In genomic region chr11:17968206-17968605, GRCh38 we compare ENCODE assay signal across 20 cellular contexts. TPM values are rescaled to one million over a fixed set of nuclear protein-coding genes. Genes with fewer than 3 reads are reported as not detected.
DNase-seq lines count a peak whose midpoint lies in the region; ATAC-seq, FAIRE-seq and TF ChIP-seq lines count a peak whose summit lies in the region.
"Had no signal": no experiment of that assay in that cellular context is flagged by ENCODE, and none has a peak within 500 bp of the region (broad histone marks: within the 10 kb centered on the region; RNA-seq: fewer than 3 reads in every experiment).

No MANE protein-coding gene starts in this region.

- H3K9ac ChIP-seq in HCT116 (ENCODE audit: low read length) (no peak overlapping the region), GM12878 (ENCODE audit: control insufficient read depth, insufficient read depth, low read length) (no peak overlapping the region)
- H3K9ac ChIP-seq: BLaER1 had no signal

- POLR2A ChIA-PET in A549 (lab: Yijun Ruan, JAX) = no interaction called here
- POLR2A ChIA-PET in HCT116 (lab: Charles Lee) = no interaction called here
- POLR2A ChIA-PET in GM12878 (lab: Charles Lee) = no interaction called here

- no peak for ATAC-seq in A549
- ATAC-seq in HCT116 = no peak
- no peak for ATAC-seq in GM12878
- ATAC-seq: CD8-positive, alpha-beta T cell had no signal

- TF ChIP-seq CTCF in A549 (IDR thresholded peaks at IDR 0.05) (no peak), HCT116 (IDR thresholded peaks at IDR 0.05 in 2 of 3, conservative IDR thresholded peaks at IDR 0.05 in 1 of 3; ENCODE audit: borderline replicate concordance in 1 of 3, insufficient read depth in 1 of 3, low read depth in 2 of 3, low read length in 2 of 3) (no peak), GM12878 (IDR thresholded peaks at IDR 0.05 in 2 of 3, conservative IDR thresholded peaks at IDR 0.05 in 1 of 3; ENCODE audit: control insufficient read depth in 2 of 3, extremely low read depth in 1 of 3, insufficient read depth in 1 of 3, low read depth in 3 of 3, low read length in 3 of 3) (no peak)

- H3K4me2 ChIP-seq in A549 (no peak overlapping the region), HCT116 (ENCODE audit: low read length) (no peak overlapping the region), GM12878 (ENCODE audit: control insufficient read depth, insufficient read depth) (no peak overlapping the region)
- H3K4me2 ChIP-seq: BLaER1 had no signal

- BruUV-seq in HCT116 (replicated peaks; lab: Mats Ljungman, UMichigan) = no TSS peak
- no TSS peak for BruUV-seq in GM12878 (replicated peaks; lab: Mats Ljungman, UMichigan)

- no peaks in the 10 kb centered on the region for H3K9me2 ChIP-seq in HCT116 (ENCODE audit: insufficient read depth)

- no peaks in the 10 kb centered on the region for H3K9me3 ChIP-seq in A549
- H3K9me3 ChIP-seq in HCT116 (ENCODE audit: control insufficient read depth in 1 of 2, insufficient read depth in 1 of 2, low read depth in 1 of 2, low read length in 2 of 2) = no peaks in the 10 kb centered on the region
- no peaks in the 10 kb centered on the region for H3K9me3 ChIP-seq in GM12878 (replicated peaks; ENCODE audit: control insufficient read depth, insufficient read depth, low read length)
- H3K9me3 ChIP-seq: Caco-2, HAP-1 had no signal

- WGBS in A549 (ENCODE audit: missing lambda C conversion rate) = 93% methylated on average over 1 of the region's 1 CpG
- 100% methylated on average over 1 of the region's 1 CpG for WGBS in GM12878 (ENCODE audit: insufficient coverage, insufficient replicate concordance, low lambda C conversion rate, missing lambda C conversion rate)

- FAIRE-seq in A549 (lab: Jason Lieb, UNC) = no peak
- no peak for FAIRE-seq in GM12878 (lab: Jason Lieb, UNC)
- FAIRE-seq: G401.6, GM12891, GM18507, H54 had no signal

- CTCF ChIA-PET in A549 (lab: Yijun Ruan, JAX) = interaction anchor here (1.0 to 24.3 kb wide), 4 partner anchors 9 to 236 kb away, joined by 3 to 403 read pairs (median 11); partner anchors contain the start of gene KCNC1
- CTCF ChIA-PET in HCT116 (lab: Charles Lee) = interaction anchor here (1.2 to 2.2 kb wide), 3 partner anchors 10 to 73 kb away, joined by 3 to 9 read pairs (median 3); no protein-coding TSS in a partner anchor
- CTCF ChIA-PET in GM12878 (lab: Yijun Ruan, JAX) = interaction anchor here (1.4 to 5.6 kb wide), 3 partner anchors 10 to 239 kb away, joined by 3 to 39 read pairs (median 7); no protein-coding TSS in a partner anchor

- no peak for TF ChIP-seq EP300 in A549 (IDR thresholded peaks at IDR 0.05)
- TF ChIP-seq EP300 in GM12878 (IDR thresholded peaks at IDR 0.05; ENCODE audit: borderline replicate concordance in 1 of 2, control insufficient read depth in 1 of 2, low read depth in 2 of 2, low read length in 2 of 2) = no peak

- H3K27ac ChIP-seq in A549 (no peak overlapping the region), HCT116 (ENCODE audit: low read depth, low read length) (no peak overlapping the region), GM12878 (ENCODE audit: control insufficient read depth, insufficient read depth) (no peak overlapping the region)
- H3K27ac ChIP-seq: BLaER1, C4-2B had no signal

- RAD21 ChIA-PET in HCT116 (lab: Charles Lee; ENCODE audit: low non-redundant PET in 1 of 2, low total read pairs in 2 of 2, uncharacterized antibody in 2 of 2, unreplicated experiment in 2 of 2) (no interaction called here), GM12878 (lab: Charles Lee; ENCODE audit: unreplicated experiment) (interaction anchor here (1.0 to 1.8 kb wide), 2 partner anchors 9 to 237 kb away, joined by 3 to 7 read pairs; no protein-coding TSS in a partner anchor)

- TF ChIP-seq POLR2A in A549 (IDR thresholded peaks at IDR 0.05; ENCODE audit: low read length) (no peak), HCT116 (IDR thresholded peaks at IDR 0.05; ENCODE audit: borderline replicate concordance, extremely low read depth, insufficient read depth, insufficient read length) (no peak), GM12878 (IDR thresholded peaks at IDR 0.05; ENCODE audit: low read depth, low read length) (no peak)

- no peak overlapping the region for H2AFZ ChIP-seq in HCT116 (ENCODE audit: low read depth, low read length, poor library complexity, severe bottlenecking)
- H2AFZ ChIP-seq in GM12878 (ENCODE audit: control insufficient read depth, low read depth, low read length) = no peak overlapping the region

- H3K27me3 ChIP-seq in HCT116 (ENCODE audit: insufficient read depth, low read length) (no peaks in the 10 kb centered on the region), GM12878 (replicated peaks in 1 of 2; ENCODE audit: control insufficient read depth in 2 of 2, insufficient read depth in 2 of 2, low read length in 1 of 2) (no peaks in the 10 kb centered on the region)
- H3K27me3 ChIP-seq: BLaER1 had no signal

- intact Hi-C loops in HCT116 (cut with micrococcal nuclease) = no loop called here
- intact Hi-C loops in GM12878 (cut with micrococcal nuclease; ENCODE audit: unreplicated experiment) = no loop called here

- H3K4me3 ChIP-seq in A549 (no peak overlapping the region), HCT116 (replicated peaks in 1 of 2; ENCODE audit: low read depth in 1 of 2, low read length in 2 of 2) (no peak overlapping the region), GM12878 (no peak overlapping the region)
- H3K4me3 ChIP-seq: BLaER1, HAP-1 had no signal

- no peak for DNase-seq in A549 (ENCODE audit: low read depth in 1 of 2, low spot score in 1 of 2)
- DNase-seq in HCT116 (ENCODE audit: low read depth, low spot score) = no peak
- DNase-seq in GM12878 (ENCODE audit: low read depth, low spot score) = no peak
- DNase-seq in Ammon's horn (ENCODE audit: low spot score) = no peak
- no peak for DNase-seq in NCI-H1105 (lab: John Stamatoyannopoulos, UW)
- DNase-seq in GF-D8 (lab: John Stamatoyannopoulos, UW) = no peak
- DNase-seq: 8988T; Caco-2; CD4-positive, CD25-positive, alpha-beta regulatory T cell; CD8-positive, alpha-beta T cell; DMS153; DND-41; GOT3 had no signal

- TF ChIP-seq RAD21 in A549 (conservative IDR thresholded peaks at IDR 0.05 in 1 of 2, IDR thresholded peaks at IDR 0.05 in 1 of 2) (no peak), HCT116 (IDR thresholded peaks at IDR 0.05; ENCODE audit: low read depth) (no peak), GM12878 (IDR thresholded peaks at IDR 0.05; ENCODE audit: insufficient read depth, low read depth, low read length) (no peak)

- H3K79me2 ChIP-seq in HCT116 (ENCODE audit: insufficient read depth, low read length) (no peaks in the 10 kb centered on the region), GM12878 (ENCODE audit: control insufficient read depth, insufficient read depth, low read length) (no peaks in the 10 kb centered on the region)

- SMC1A ChIA-PET in GM12878 (lab: Charles Lee; ENCODE audit: uncharacterized antibody, unreplicated experiment) = interaction anchor here (1.0 to 1.8 kb wide), 4 partner anchors 9 to 237 kb away, joined by 3 to 5 read pairs (median 3); no protein-coding TSS in a partner anchor

- H3K36me3 ChIP-seq in HCT116 (ENCODE audit: control insufficient read depth in 1 of 2, insufficient read depth in 2 of 2, low read length in 2 of 2) (0 out of 4 replicates have a peak, but pooled peaks cover 0 to 2% of the 10 kb centered on the region in 2 experiments), GM12878 (ENCODE audit: control insufficient read depth in 2 of 2, insufficient read depth in 2 of 2, low read length in 1 of 2) (peaks cover 0 to 4% of the 10 kb centered on the region in 2 experiments; a peak in 2 of 4 replicates)

- in situ Hi-C loops in GM12878 (cut with MboI) = no loop called here

- no peaks in the 10 kb centered on the region for H3K4me1 ChIP-seq in A549
- H3K4me1 ChIP-seq in HCT116 (ENCODE audit: control insufficient read depth in 1 of 2, insufficient read depth in 2 of 2, low read length in 2 of 2) = peaks cover 0 to 6% of the 10 kb centered on the region in 2 experiments; a peak in 1 of 4 replicates
- H3K4me1 ChIP-seq in GM12878 (ENCODE audit: control insufficient read depth, insufficient read depth, low read length) = no peaks in the 10 kb centered on the region
- H3K4me1 ChIP-seq: BLaER1, Caco-2, HAP-1 had no signal

- no peaks in the 10 kb centered on the region for H4K20me1 ChIP-seq in HCT116 (ENCODE audit: insufficient read depth)
- no peaks in the 10 kb centered on the region for H4K20me1 ChIP-seq in GM12878 (ENCODE audit: control insufficient read depth, insufficient read depth)

RNA-seq across cellular contexts. Expression of gene SERGEF, which starts 44.6 kb away (rescaled TPM):
- polyA plus RNA-seq in A549 (2011; rRNA removed) (24.1 and 25.6 TPM in 2 replicates), A549 (2017; fragmentation: RNase III; extraction: RNeasy Plus Mini Kit Qiagen cat#74134 plus additional on column Dnase treatment) (17.2 to 20.7 TPM (median 20.1 TPM) in 3 replicates), GM12878 (2011; rRNA removed) (21.1 and 22.8 TPM in 2 replicates), GM12878 (2014; fragmentation: Illumina TruSeq; extraction: Trizol) (17.6 and 21.3 TPM in 2 replicates), GM12878 (2014; fragmentation: Nextera tagmentation; extraction: Ambion mirVana) (10 to 100 TPM; 14.6 to 25.6 TPM), GM12878 (2014; rRNA removed) (17.7 and 18.7 TPM in 2 replicates), GM12878 (2016; fragmentation: Nextera tagmentation; extraction: Ambion mirVana) (10 to 100 TPM; 21.6 to 22.0 TPM)
- 15.1 and 16.1 TPM in 2 replicates for polyA plus RNA-seq in A549 (2012; cell fraction: cytosol; rRNA removed)
- polyA plus RNA-seq in A549 (2012; cell fraction: nucleus; rRNA removed) = 9.9 and 14.6 TPM in 2 replicates
- 26.4 and 31.0 TPM in 2 replicates for polyA minus RNA-seq in A549 (2011; rRNA and poly(A)+ RNA removed)
- total RNA-seq in HCT116 (2021; ENCODE audit: unreplicated experiment) (32.8 TPM), GM12878 (2014; rRNA removed) (25.5 and 29.9 TPM in 2 replicates), GM12878 (2014; rRNA removed; fragmentation: Illumina TruSeq; extraction: Trizol) (26.1 and 29.0 TPM in 2 replicates), GM12878 (2021) (27.8 and 28.8 TPM in 2 replicates)
- polyA plus RNA-seq in HCT116 (2012) = 36.2 and 36.3 TPM in 2 replicates
- total RNA-seq in GM12878 (2013; cell fraction: nucleolus; rRNA removed) = 40.1 and 47.6 TPM in 2 replicates
- 26.0 TPM for polyA plus RNA-seq in GM12878 (2011; ENCODE audit: low read depth)
- 21.6 and 24.8 TPM in 2 replicates for polyA plus RNA-seq in GM12878 (2011; cell fraction: cytosol; rRNA removed)
- 23.4 and 27.7 TPM in 2 replicates for polyA plus RNA-seq in GM12878 (2011; cell fraction: nucleus; rRNA removed)
- polyA plus RNA-seq in GM12878 (2012) = 29.0 and 39.8 TPM in 2 replicates
- 46.3 and 47.5 TPM in 2 replicates for polyA minus RNA-seq in GM12878 (2011; rRNA and poly(A)+ RNA removed)
- 10.4 and 12.2 TPM in 2 replicates for polyA minus RNA-seq in GM12878 (2011; cell fraction: cytosol; rRNA and poly(A)+ RNA removed)
- polyA minus RNA-seq in GM12878 (2011; cell fraction: nucleus; rRNA and poly(A)+ RNA removed) = 25.8 and 34.2 TPM in 2 replicates

Comparison
In these comparisons a context has a peak if more than half of its experiments do, and no peak if none do; other contexts are left out.
1. Of the 24 proteins assayed by ChIP-seq in both GM12878 and A549: peak only in GM12878: none; only in A549: none; in both: REST; in neither: 23.